In genomic region chr13:19958119-19959111, GRCh38 we compare ENCODE assay signal across 8 cellular contexts.
DNase-seq lines count a peak whose midpoint lies in the region; ATAC-seq lines count a peak whose summit lies in the region.

ZMYM2 (plus strand) TSS chr13:19958727; CDS start chr13:19993073, 34,346 bp downstream.

- ATAC-seq in GM19395 (IDR thresholded peaks at IDR 0.05; ENCODE audit: unreplicated experiment) (peak; percentile 70), HG03558 (IDR thresholded peaks at IDR 0.05; ENCODE audit: extremely low read depth, unreplicated experiment) (peak; percentile 54)

- DNase-seq in C1 segment of cervical spinal cord (lab: John Stamatoyannopoulos, UW) (peak; percentile 86 to 100 (median 98)), NCI-H748 (lab: John Stamatoyannopoulos, UW; ENCODE audit: unreplicated experiment) (peak; percentile 100), cortex of kidney (lab: John Stamatoyannopoulos, UW) (peak; percentile 70), left kidney (ENCODE audit: low read depth, low spot score) (peak; percentile 99)
- peak; percentile 95 for DNase-seq in activated CD4-positive, alpha-beta T cell treated with anti-CD3 and anti-CD28 coated beads, Interleukin-2, amount 50 U/mL, for 1 hour
- DNase-seq in stimulated activated CD4-positive, alpha-beta T cell treated with anti-CD3 and anti-CD28 coated beads, Interleukin-1b, Interleukin-23, amount 100 ng/mL, for 48 hours, result peak; percentile 96

Comparison
In these comparisons a context has a peak if more than half of its experiments do, and no peak if none do; other contexts are left out.
1. Peak in every context shown above with its lines: DNase-seq and ATAC-seq.